Comparison of ENCODE assay signal across 19 cellular contexts in the genomic region with DNA sequence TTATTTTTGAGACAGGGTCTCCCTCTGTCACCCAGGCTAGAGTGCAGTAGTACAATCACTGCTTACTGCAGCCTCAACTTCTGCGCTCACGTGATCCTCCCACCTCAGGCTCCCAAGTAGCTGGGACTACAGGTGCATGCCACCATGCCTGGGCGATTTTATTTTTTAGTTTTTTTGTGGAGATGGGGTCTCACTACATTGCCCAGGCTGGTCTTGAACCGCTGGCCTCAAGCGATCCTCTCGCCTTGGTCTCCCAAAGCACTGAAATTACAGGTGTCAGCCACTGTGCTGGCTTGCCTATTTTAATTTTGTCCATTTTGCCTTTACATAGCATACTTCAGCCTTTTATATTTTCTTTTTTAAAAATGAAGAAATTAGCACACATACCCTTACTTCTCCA. TPM values are rescaled to one million over a fixed set of nuclear protein-coding genes. Genes with fewer than 3 reads are reported as not detected.
DNase-seq lines count a peak whose midpoint lies in the region; ATAC-seq, FAIRE-seq and TF ChIP-seq lines count a peak whose summit lies in the region.
"Had no signal": no experiment of that assay in that cellular context is flagged by ENCODE, and none has a peak within 500 bp of the region (broad histone marks: within the 10 kb centered on the region; RNA-seq: fewer than 3 reads in every experiment).

No MANE protein-coding gene starts in this region.

- TF ChIP-seq RAD21 in HepG2 (CRISPR knock-in tag; IDR thresholded peaks at IDR 0.05) (no peak), K562 (CRISPR knock-in tag; conservative IDR thresholded peaks at IDR 0.05 in 1 of 2, IDR thresholded peaks at IDR 0.05 in 1 of 2) (no peak)

- H3K4me1 Mint-ChIP-seq in activated CD8-positive, alpha-beta T cell treated with anti-CD3 and anti-CD28 coated beads for 36 hours (ENCODE audit: low read depth) = peaks cover 15% of the 10 kb centered on the region
- peaks cover 18% of the 10 kb centered on the region for H3K4me1 Mint-ChIP-seq in activated CD8-positive, alpha-beta T cell treated with anti-CD3 and anti-CD28 coated beads, Interleukin-2, amount 10 ng/mL, durations not matched to agents 7 days and 5 days (ENCODE audit: low read depth)
- H3K4me1 Mint-ChIP-seq: CD14-positive monocyte, GM23338 had no signal

- no peaks in the 10 kb centered on the region for H3K27me3 Mint-ChIP-seq in activated CD8-positive, alpha-beta T cell treated with anti-CD3 and anti-CD28 coated beads for 36 hours
- no peaks in the 10 kb centered on the region for H3K27me3 Mint-ChIP-seq in activated CD8-positive, alpha-beta T cell treated with anti-CD3 and anti-CD28 coated beads, Interleukin-2, amount 10 ng/mL, durations not matched to agents 7 days and 5 days (ENCODE audit: low read depth)

- POLR2A ChIA-PET in activated CD8-positive, alpha-beta T cell treated with anti-CD3 and anti-CD28 coated beads for 36 hours (lab: Charles Lee) = no interaction called here
- POLR2A ChIA-PET in activated CD8-positive, alpha-beta T cell treated with anti-CD3 and anti-CD28 coated beads, Interleukin-2, amount 10 ng/mL, durations not matched to agents 7 days and 5 days (lab: Charles Lee) = no interaction called here
- POLR2A ChIA-PET in HepG2 (lab: Yijun Ruan, JAX) = interaction anchor here (1.4 kb wide), 1 partner anchor 9 kb away, joined by 3 read pairs; no protein-coding TSS in a partner anchor
- POLR2A ChIA-PET in K562 (lab: Yijun Ruan, JAX) = interaction anchor here (1.2 kb wide), 1 partner anchor 9 kb away, joined by 3 read pairs; no protein-coding TSS in a partner anchor

- no peak overlapping the region for H3K27ac ChIP-seq in HepG2 (ENCODE audit: extremely low read length, insufficient read depth, low read length)
- H3K27ac ChIP-seq in right lobe of liver = no peak overlapping the region
- H3K27ac ChIP-seq in K562 (ENCODE audit: extremely low read depth, low read depth, low read length) = no peak overlapping the region
- H3K27ac ChIP-seq: BLaER1 had no signal

- H3K27ac Mint-ChIP-seq in activated CD8-positive, alpha-beta T cell treated with anti-CD3 and anti-CD28 coated beads for 36 hours = peak overlapping the region; percentile 55
- no peak overlapping the region for H3K27ac Mint-ChIP-seq in activated CD8-positive, alpha-beta T cell treated with anti-CD3 and anti-CD28 coated beads, Interleukin-2, amount 10 ng/mL, durations not matched to agents 7 days and 5 days
- H3K27ac Mint-ChIP-seq: CD8-positive, alpha-beta T cell; GM23338; HFFc6 had no signal

- no peaks in the 10 kb centered on the region for H3K9me3 Mint-ChIP-seq in activated CD8-positive, alpha-beta T cell treated with anti-CD3 and anti-CD28 coated beads for 36 hours
- no peaks in the 10 kb centered on the region for H3K9me3 Mint-ChIP-seq in activated CD8-positive, alpha-beta T cell treated with anti-CD3 and anti-CD28 coated beads, Interleukin-2, amount 10 ng/mL, durations not matched to agents 7 days and 5 days (ENCODE audit: insufficient read depth)
- H3K9me3 Mint-ChIP-seq: CD8-positive, alpha-beta T cell; GM23338; HFFc6 had no signal

- H3K36me3 ChIP-seq in HepG2 (replicated peaks in 1 of 2; ENCODE audit: control insufficient read depth in 1 of 2, insufficient read depth in 2 of 2, low read length in 2 of 2) = peaks cover 13 to 62% of the 10 kb centered on the region in 2 experiments
- peaks cover 0 to 35% (median 15%) of the 10 kb centered on the region in 4 donors for H3K36me3 ChIP-seq in right lobe of liver
- H3K36me3 ChIP-seq in K562 (ENCODE audit: control insufficient read depth, insufficient read depth, low read length) = peaks cover 30% of the 10 kb centered on the region; the same call in 2 of the 3 replicates

- intact Hi-C loops in activated CD8-positive, alpha-beta T cell treated with anti-CD3 and anti-CD28 coated beads for 36 hours (cut with micrococcal nuclease) = no loop called here
- intact Hi-C loops in HepG2 (cut with micrococcal nuclease; ENCODE audit: unreplicated experiment) = no loop called here
- intact Hi-C loops in right lobe of liver (cut with DNase I) = no loop called here
- intact Hi-C loops in K562 (cut with micrococcal nuclease) = no loop called here

- H3K9ac ChIP-seq in HepG2 (ENCODE audit: insufficient read depth, low read depth, low read length) (no peak overlapping the region), K562 (ENCODE audit: insufficient read depth in 1 of 2, low read depth in 2 of 2, low read length in 2 of 2) (no peak overlapping the region)
- H3K9ac ChIP-seq: BLaER1 had no signal

- H2AFZ ChIP-seq in HepG2 (ENCODE audit: low read length) (no peak overlapping the region), K562 (ENCODE audit: low read depth, low read length) (no peak overlapping the region)
- H2AFZ ChIP-seq: GM23338 had no signal

- TF ChIP-seq EP300 in HepG2 (IDR thresholded peaks at IDR 0.05; ENCODE audit: low read depth in 2 of 2, low read length in 2 of 2) = no peak
- no peak for TF ChIP-seq EP300 in HepG2 (CRISPR knock-in tag; IDR thresholded peaks at IDR 0.05; ENCODE audit: borderline replicate concordance)
- TF ChIP-seq EP300 in K562 (IDR thresholded peaks at IDR 0.05; ENCODE audit: low read length) = no peak

- H3K4me3 ChIP-seq in HepG2 (replicated peaks in 1 of 3; ENCODE audit: insufficient read depth in 1 of 3, low read depth in 2 of 3, low read length in 3 of 3) (no peak overlapping the region), right lobe of liver (no peak overlapping the region), K562 (no peak overlapping the region)
- H3K4me3 ChIP-seq: BLaER1, GM23338 had no signal

- H3K9me3 ChIP-seq in HepG2 (ENCODE audit: low read length) = no peaks in the 10 kb centered on the region
- H3K9me3 ChIP-seq in right lobe of liver = no peaks in the 10 kb centered on the region
- no peaks in the 10 kb centered on the region for H3K9me3 ChIP-seq in K562 (replicated peaks; ENCODE audit: control insufficient read depth, insufficient read depth, low read depth, low read length)
- H3K9me3 ChIP-seq: BLaER1 had no signal

- TF ChIP-seq POLR2A in HepG2 (IDR thresholded peaks at IDR 0.05; ENCODE audit: insufficient read depth in 1 of 2, low read depth in 2 of 2, low read length in 2 of 2) (no peak), right lobe of liver (IDR thresholded peaks at IDR 0.05) (no peak), K562 (conservative IDR thresholded peaks at IDR 0.05) (no peak)

- H3K79me2 ChIP-seq in HepG2 (ENCODE audit: insufficient read depth, low read length) = no peaks in the 10 kb centered on the region
- H3K79me2 ChIP-seq in K562 (ENCODE audit: control insufficient read depth, insufficient read depth, low read length) = no peaks in the 10 kb centered on the region

- FAIRE-seq in HepG2 (lab: Jason Lieb, UNC) = no peak
- no peak for FAIRE-seq in K562 (lab: Jason Lieb, UNC)
- FAIRE-seq: H54, HTR-8/SVneo had no signal

- BruUV-seq in HepG2 (replicated peaks; lab: Mats Ljungman, UMichigan) = no TSS peak
- BruUV-seq in K562 (replicated peaks; lab: Mats Ljungman, UMichigan) = no TSS peak

- H3K9me1 ChIP-seq in K562 (ENCODE audit: control insufficient read depth, insufficient read depth, low read length) = no peaks in the 10 kb centered on the region

- 96% methylated on average over 6 of the region's 6 CpGs for WGBS in HepG2 (ENCODE audit: low lambda C conversion rate)
- 95% methylated on average over 6 of the region's 6 CpGs for WGBS in right lobe of liver (ENCODE audit: insufficient coverage, low coverage, low lambda C conversion rate, missing lambda C conversion rate)
- 93% methylated on average over 6 of the region's 6 CpGs for WGBS in K562 (ENCODE audit: insufficient coverage, low coverage, missing lambda C conversion rate)

- DNase-seq in activated CD8-positive, alpha-beta T cell treated with anti-CD3 and anti-CD28 coated beads for 36 hours = no peak
- no peak for DNase-seq in activated CD8-positive, alpha-beta T cell treated with anti-CD3 and anti-CD28 coated beads, Interleukin-2, amount 10 ng/mL, durations not matched to agents 7 days and 5 days
- DNase-seq in HepG2 (ENCODE audit: low spot score) (no peak), right lobe of liver (no peak), K562 (ENCODE audit: extremely low read depth in 1 of 4, low spot score in 3 of 4) (no peak), NCI-H510A (lab: John Stamatoyannopoulos, UW) (no peak), NCI-H524 treated with DMSO at 0.1 percent for 48 hours (lab: John Stamatoyannopoulos, UW) (no peak)
- DNase-seq: 8988T; Calu3; CD8-positive, alpha-beta T cell; DMS79 treated with DMSO at 0.1 percent for 48 hours; GF-D8; HCEC 1CT; HFFc6 had no signal

- in situ Hi-C loops in HepG2 (cut with HindIII; ENCODE audit: extremely low pct_ligation_motif_present, low pct_unique_long_range_greater_than_20kb) (no loop called here), K562 (cut with MboI) (no loop called here)

- CTCF ChIA-PET in activated CD8-positive, alpha-beta T cell treated with anti-CD3 and anti-CD28 coated beads for 36 hours (lab: Charles Lee) = no interaction called here
- CTCF ChIA-PET in activated CD8-positive, alpha-beta T cell treated with anti-CD3 and anti-CD28 coated beads, Interleukin-2, amount 10 ng/mL, durations not matched to agents 7 days and 5 days (lab: Charles Lee) = no interaction called here
- CTCF ChIA-PET in HepG2 (lab: Yijun Ruan, JAX; ENCODE audit: low intra/inter-chr PET ratio, low total read pairs) (no interaction called here), K562 (lab: Yijun Ruan, JAX; ENCODE audit: low intra/inter-chr PET ratio) (no interaction called here)

- H3K4me1 ChIP-seq in HepG2 (ENCODE audit: insufficient read depth, low read length) (no peaks in the 10 kb centered on the region), right lobe of liver (no peaks in the 10 kb centered on the region), K562 (replicated peaks in 1 of 2; ENCODE audit: control insufficient read depth in 2 of 2, insufficient read depth in 2 of 2, low read length in 2 of 2) (no peaks in the 10 kb centered on the region)
- H3K4me1 ChIP-seq: BLaER1 had no signal

- TF ChIP-seq CTCF in activated CD8-positive, alpha-beta T cell treated with anti-CD3 and anti-CD28 coated beads for 36 hours (IDR thresholded peaks at IDR 0.05) = no peak
- TF ChIP-seq CTCF in HepG2 (CRISPR knock-in tag; IDR thresholded peaks at IDR 0.05) (no peak), right lobe of liver (IDR thresholded peaks at IDR 0.05) (no peak), K562 (IDR thresholded peaks at IDR 0.05 in 2 of 3, conservative IDR thresholded peaks at IDR 0.05 in 1 of 3; ENCODE audit: insufficient read depth in 2 of 3, low read depth in 1 of 3, low read length in 3 of 3) (no peak)

- peaks cover 60% of the 10 kb centered on the region for H3K36me3 Mint-ChIP-seq in activated CD8-positive, alpha-beta T cell treated with anti-CD3 and anti-CD28 coated beads for 36 hours (ENCODE audit: low read depth)
- H3K36me3 Mint-ChIP-seq in activated CD8-positive, alpha-beta T cell treated with anti-CD3 and anti-CD28 coated beads, Interleukin-2, amount 10 ng/mL, durations not matched to agents 7 days and 5 days (ENCODE audit: low read depth) = peaks cover 65% of the 10 kb centered on the region

- no peaks in the 10 kb centered on the region for H3K27me3 ChIP-seq in HepG2 (ENCODE audit: control insufficient read depth in 1 of 2, insufficient read depth in 2 of 2, low read length in 2 of 2)
- no peaks in the 10 kb centered on the region for H3K27me3 ChIP-seq in right lobe of liver
- no peaks in the 10 kb centered on the region for H3K27me3 ChIP-seq in K562 (ENCODE audit: control insufficient read depth in 2 of 2, insufficient read depth in 2 of 2, low read length in 2 of 2)
- H3K27me3 ChIP-seq: BLaER1 had no signal

- no peak overlapping the region for H3K4me3 Mint-ChIP-seq in activated CD8-positive, alpha-beta T cell treated with anti-CD3 and anti-CD28 coated beads for 36 hours
- H3K4me3 Mint-ChIP-seq in activated CD8-positive, alpha-beta T cell treated with anti-CD3 and anti-CD28 coated beads, Interleukin-2, amount 10 ng/mL, durations not matched to agents 7 days and 5 days = no peak overlapping the region
- H3K4me3 Mint-ChIP-seq: CD14-positive monocyte; CD8-positive, alpha-beta T cell; GM23338; HFFc6 had no signal

- H4K20me1 ChIP-seq in HepG2 (ENCODE audit: insufficient read depth, low read length) (no peaks in the 10 kb centered on the region), K562 (replicated peaks; ENCODE audit: control insufficient read depth, insufficient read depth, low read length) (no peaks in the 10 kb centered on the region)

- H3K4me2 ChIP-seq in HepG2 (ENCODE audit: low read depth, low read length) (no peak overlapping the region), K562 (ENCODE audit: insufficient read depth, low read length) (no peak overlapping the region)
- H3K4me2 ChIP-seq: BLaER1, GM23338 had no signal

- ATAC-seq in activated CD8-positive, alpha-beta T cell treated with anti-CD3 and anti-CD28 coated beads for 36 hours = no peak
- ATAC-seq in activated CD8-positive, alpha-beta T cell treated with anti-CD3 and anti-CD28 coated beads, Interleukin-2, amount 10 ng/mL, durations not matched to agents 7 days and 5 days = no peak
- ATAC-seq in HepG2 = no peak
- no peak for ATAC-seq in right lobe of liver
- no peak for ATAC-seq in K562
- ATAC-seq: CD8-positive, alpha-beta T cell; GM23338 had no signal

RNA-seq across cellular contexts. Expression of a gene that starts 51.2 kb away (rescaled TPM):
- 10 to 100 TPM; 24.7 to 26.0 TPM for total RNA-seq in activated CD8-positive, alpha-beta T cell treated with anti-CD3 and anti-CD28 coated beads for 36 hours
- total RNA-seq in activated CD8-positive, alpha-beta T cell treated with anti-CD3 and anti-CD28 coated beads, Interleukin-2, amount 10 ng/mL, durations not matched to agents 7 days and 5 days = 10 to 100 TPM; 31.5 to 38.1 TPM
- 22.7 and 24.3 TPM in 2 replicates for total RNA-seq in HepG2 (2016; rRNA removed; fragmentation: Illumina TruSeq; extraction: Trizol)
- total RNA-seq in HepG2 (2016; cell fraction: cytosol; rRNA removed; fragmentation: Illumina TruSeq; extraction: Trizol; ENCODE audit: low read depth) = 6.4 and 7.6 TPM in 2 replicates
- 23.3 and 24.1 TPM in 2 replicates for total RNA-seq in HepG2 (2016; cell fraction: insoluble cytoplasmic fraction; rRNA removed; fragmentation: Illumina TruSeq; extraction: Trizol)
- 15.5 and 16.3 TPM in 2 replicates for total RNA-seq in HepG2 (2016; cell fraction: membrane; rRNA removed; fragmentation: Illumina TruSeq; extraction: Trizol)
- total RNA-seq in HepG2 (2016; cell fraction: nucleus; rRNA removed; fragmentation: Illumina TruSeq; extraction: Trizol) = 25.1 and 28.9 TPM in 2 replicates
- 4.4 and 5.6 TPM in 2 replicates for polyA plus RNA-seq in HepG2 (2011; rRNA removed)
- polyA plus RNA-seq in HepG2 (2011; cell fraction: cytosol; rRNA removed) = 3.0 and 3.8 TPM in 2 replicates
- polyA plus RNA-seq in HepG2 (2011; cell fraction: nucleus; rRNA removed) = 17.4 and 20.7 TPM in 2 replicates
- 16.8 and 19.3 TPM in 2 replicates for polyA plus RNA-seq in HepG2 (2012)
- polyA plus RNA-seq in HepG2 (2016; cell fraction: cytosol; fragmentation: Illumina TruSeq; extraction: Trizol; ENCODE audit: low read depth) = 4.3 and 4.6 TPM in 2 replicates
- polyA plus RNA-seq in HepG2 (2016; cell fraction: insoluble cytoplasmic fraction; fragmentation: Illumina TruSeq; extraction: Trizol; ENCODE audit: low read depth) = 21.2 and 21.3 TPM in 2 replicates
- polyA plus RNA-seq in HepG2 (2016; cell fraction: membrane; fragmentation: Illumina TruSeq; extraction: Trizol; ENCODE audit: low read depth) = 9.1 and 9.6 TPM in 2 replicates
- 33.3 and 33.4 TPM in 2 replicates for polyA plus RNA-seq in HepG2 (2016; cell fraction: nucleus; fragmentation: Illumina TruSeq; extraction: Trizol; ENCODE audit: insufficient read depth, low read depth)
- 5.8 and 10.9 TPM in 2 replicates for polyA minus RNA-seq in HepG2 (2011; rRNA and poly(A)+ RNA removed; ENCODE audit: low replicate concordance)
- 5.0 and 7.2 TPM in 2 replicates for polyA minus RNA-seq in HepG2 (2011; cell fraction: cytosol; rRNA and poly(A)+ RNA removed)
- polyA minus RNA-seq in HepG2 (2011; cell fraction: nucleus; rRNA and poly(A)+ RNA removed) = 33.9 and 38.8 TPM in 2 replicates
- 10 to 100 TPM; 14.3 to 32.3 (median 19.9) TPM for total RNA-seq in right lobe of liver
- 24.1 and 46.0 TPM in 2 replicates for total RNA-seq in K562 (2011; cell fraction: chromatin; rRNA removed; ENCODE audit: low replicate concordance)
- total RNA-seq in K562 (2011; cell fraction: nucleolus; rRNA removed) = 21.0 and 27.5 TPM in 2 replicates
- total RNA-seq in K562 (2011; cell fraction: nucleoplasm; rRNA removed) = 32.6 and 47.8 TPM in 2 replicates
- total RNA-seq in K562 (2014; rRNA removed) = 42.0 and 60.8 TPM in 2 replicates
- total RNA-seq in K562 (2014; rRNA removed; fragmentation: Illumina TruSeq; extraction: Trizol) = 26.5 and 30.1 TPM in 2 replicates
- 19.1 and 20.3 TPM in 2 replicates for total RNA-seq in K562 (2015; rRNA removed; fragmentation: Illumina TruSeq; extraction: Trizol)
- 23.8 and 25.6 TPM in 2 replicates for total RNA-seq in K562 (2021)
- 6.3 and 8.1 TPM in 2 replicates for polyA plus RNA-seq in K562 (2011; rRNA removed)
- polyA plus RNA-seq in K562 (2011; cell fraction: cytosol; rRNA removed) = 5.9 and 11.5 TPM in 2 replicates
- polyA plus RNA-seq in K562 (2011; cell fraction: nucleus; rRNA removed) = 10.5 and 11.8 TPM in 2 replicates
- 19.6 and 25.0 TPM in 2 replicates for polyA plus RNA-seq in K562 (2012)
- polyA plus RNA-seq in K562 (2014; fragmentation: Illumina TruSeq; extraction: Trizol) = 24.6 and 27.6 TPM in 2 replicates
- 10 to 100 TPM in 1 of 2 experiments, 1 to 10 TPM in 1; 8.9 to 10.5 TPM for polyA plus RNA-seq in K562 (2014; fragmentation: Nextera tagmentation; extraction: Ambion mirVana)
- polyA plus RNA-seq in K562 (2014; rRNA removed) = 16.1 and 25.3 TPM in 2 replicates
- polyA minus RNA-seq in K562 (2011; rRNA and poly(A)+ RNA removed) = 11.0 and 13.2 TPM in 2 replicates
- 12.8 and 13.1 TPM in 2 replicates for polyA minus RNA-seq in K562 (2011; cell fraction: cytosol; rRNA and poly(A)+ RNA removed)
- polyA minus RNA-seq in K562 (2011; cell fraction: nucleus; rRNA and poly(A)+ RNA removed) = 22.3 and 23.7 TPM in 2 replicates

RNA-seq across cellular contexts. Expression of a gene that starts 51.3 kb away (rescaled TPM):
- 10 to 100 TPM; 14.5 to 18.2 TPM for total RNA-seq in activated CD8-positive, alpha-beta T cell treated with anti-CD3 and anti-CD28 coated beads for 36 hours
- total RNA-seq in activated CD8-positive, alpha-beta T cell treated with anti-CD3 and anti-CD28 coated beads, Interleukin-2, amount 10 ng/mL, durations not matched to agents 7 days and 5 days = 10 to 100 TPM; 19.3 to 20.0 TPM
- total RNA-seq in HepG2 (2016; rRNA removed; fragmentation: Illumina TruSeq; extraction: Trizol) (13.1 and 16.8 TPM in 2 replicates), right lobe of liver (10 to 100 TPM; 10.6 to 21.8 (median 11.8) TPM), K562 (2014; rRNA removed) (15.1 and 15.3 TPM in 2 replicates), K562 (2014; rRNA removed; fragmentation: Illumina TruSeq; extraction: Trizol) (9.8 and 11.0 TPM in 2 replicates), K562 (2015; rRNA removed; fragmentation: Illumina TruSeq; extraction: Trizol) (7.9 and 9.5 TPM in 2 replicates), K562 (2021) (6.8 and 9.0 TPM in 2 replicates)
- total RNA-seq in HepG2 (2016; cell fraction: cytosol; rRNA removed; fragmentation: Illumina TruSeq; extraction: Trizol; ENCODE audit: low read depth) = 23.8 and 31.5 TPM in 2 replicates
- total RNA-seq in HepG2 (2016; cell fraction: insoluble cytoplasmic fraction; rRNA removed; fragmentation: Illumina TruSeq; extraction: Trizol) = 13.4 and 19.7 TPM in 2 replicates
- 25.2 and 28.6 TPM in 2 replicates for total RNA-seq in HepG2 (2016; cell fraction: membrane; rRNA removed; fragmentation: Illumina TruSeq; extraction: Trizol)
- 6.6 and 8.5 TPM in 2 replicates for total RNA-seq in HepG2 (2016; cell fraction: nucleus; rRNA removed; fragmentation: Illumina TruSeq; extraction: Trizol)
- polyA plus RNA-seq in HepG2 (2011; rRNA removed) (24.9 and 28.1 TPM in 2 replicates), K562 (2011; rRNA removed) (17.2 and 18.7 TPM in 2 replicates), K562 (2014; fragmentation: Illumina TruSeq; extraction: Trizol) (7.4 and 10.0 TPM in 2 replicates), K562 (2014; fragmentation: Nextera tagmentation; extraction: Ambion mirVana) (1 to 10 TPM; 5.9 to 8.0 TPM), K562 (2014; rRNA removed) (15.5 and 22.7 TPM in 2 replicates)
- 24.5 and 25.8 TPM in 2 replicates for polyA plus RNA-seq in HepG2 (2011; cell fraction: cytosol; rRNA removed)
- polyA plus RNA-seq in HepG2 (2011; cell fraction: nucleus; rRNA removed) = 31.1 and 36.4 TPM in 2 replicates
- polyA plus RNA-seq in HepG2 (2012) = 13.5 and 13.6 TPM in 2 replicates
- 30.8 and 45.7 TPM in 2 replicates for polyA plus RNA-seq in HepG2 (2016; cell fraction: cytosol; fragmentation: Illumina TruSeq; extraction: Trizol; ENCODE audit: low read depth)
- 19.6 and 19.9 TPM in 2 replicates for polyA plus RNA-seq in HepG2 (2016; cell fraction: insoluble cytoplasmic fraction; fragmentation: Illumina TruSeq; extraction: Trizol; ENCODE audit: low read depth)
- 26.5 and 30.0 TPM in 2 replicates for polyA plus RNA-seq in HepG2 (2016; cell fraction: membrane; fragmentation: Illumina TruSeq; extraction: Trizol; ENCODE audit: low read depth)
- polyA plus RNA-seq in HepG2 (2016; cell fraction: nucleus; fragmentation: Illumina TruSeq; extraction: Trizol; ENCODE audit: insufficient read depth, low read depth) = 14.0 and 21.1 TPM in 2 replicates
- polyA minus RNA-seq in HepG2 (2011; rRNA and poly(A)+ RNA removed; ENCODE audit: low replicate concordance) = 5.8 and 11.0 TPM in 2 replicates
- polyA minus RNA-seq in HepG2 (2011; cell fraction: cytosol; rRNA and poly(A)+ RNA removed) = 4.9 and 8.5 TPM in 2 replicates
- 7.0 and 9.7 TPM in 2 replicates for polyA minus RNA-seq in HepG2 (2011; cell fraction: nucleus; rRNA and poly(A)+ RNA removed)
- total RNA-seq in K562 (2011; cell fraction: chromatin; rRNA removed; ENCODE audit: low replicate concordance) = 7.0 and 12.4 TPM in 2 replicates
- total RNA-seq in K562 (2011; cell fraction: nucleolus; rRNA removed) = 3.3 and 4.0 TPM in 2 replicates
- 4.5 and 7.0 TPM in 2 replicates for total RNA-seq in K562 (2011; cell fraction: nucleoplasm; rRNA removed)
- polyA plus RNA-seq in K562 (2011; cell fraction: cytosol; rRNA removed) = 12.4 and 15.1 TPM in 2 replicates
- polyA plus RNA-seq in K562 (2011; cell fraction: nucleus; rRNA removed) = 12.1 and 12.3 TPM in 2 replicates
- 10.6 and 12.0 TPM in 2 replicates for polyA plus RNA-seq in K562 (2012)
- 8.1 and 10.3 TPM in 2 replicates for polyA minus RNA-seq in K562 (2011; rRNA and poly(A)+ RNA removed)
- polyA minus RNA-seq in K562 (2011; cell fraction: cytosol; rRNA and poly(A)+ RNA removed) = 3.0 and 4.1 TPM in 2 replicates
- polyA minus RNA-seq in K562 (2011; cell fraction: nucleus; rRNA and poly(A)+ RNA removed) = 1.9 and 3.2 TPM in 2 replicates

Comparison
In these comparisons a context has a peak if more than half of its experiments do, and no peak if none do; other contexts are left out.
1. POLR2A ChIA-PET loops: an anchor here in HepG2 (1.4 kb wide) and K562 (1.2 kb wide); none called in activated CD8-positive, alpha-beta T cell treated with anti-CD3 and anti-CD28 coated beads for 36 hours and activated CD8-positive, alpha-beta T cell treated with anti-CD3 and anti-CD28 coated beads, Interleukin-2, amount 10 ng/mL, durations not matched to agents 7 days and 5 days.